Comparison of ENCODE assay signal across 7 cellular contexts in the genomic region with DNA sequence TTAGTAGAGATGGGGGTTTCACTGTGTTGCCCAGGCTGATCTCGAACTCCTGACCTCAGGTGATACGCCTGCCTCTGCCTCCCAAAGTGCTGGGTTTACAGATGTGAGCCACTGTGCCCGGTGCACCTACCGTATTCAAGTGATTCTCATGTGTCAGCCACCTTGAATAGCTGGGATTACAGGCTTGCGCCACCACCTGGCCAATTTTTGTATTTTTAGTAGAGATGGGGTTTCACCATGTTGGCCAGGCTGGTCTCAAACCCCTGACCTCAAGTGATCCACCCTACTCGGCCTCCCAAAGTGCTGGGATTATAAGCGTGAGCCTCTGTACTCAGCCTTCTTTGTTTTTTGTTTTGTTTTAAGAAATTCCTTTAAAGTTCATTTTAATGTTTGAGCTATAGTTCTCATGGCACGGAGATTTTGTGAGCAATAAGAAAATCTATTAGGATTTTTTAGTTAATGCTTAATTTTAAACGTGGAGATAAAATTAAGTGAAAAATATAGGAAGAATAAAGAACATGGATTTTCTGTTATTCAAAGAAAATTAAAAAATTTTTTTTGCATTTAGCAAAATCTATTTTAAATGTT.
DNase-seq lines count a peak whose midpoint lies in the region; ATAC-seq and TF ChIP-seq lines count a peak whose summit lies in the region.

No MANE protein-coding gene starts in this region.

- no peak overlapping the region for H3K4me3 Mint-ChIP-seq in mesothelial cell of epicardium

- H3K4me3 ChIP-seq in SJCRH30 = no peak overlapping the region
- H3K4me3 ChIP-seq in cardiac fibroblast (replicated peaks in 1 of 2; ENCODE audit: low read depth in 2 of 2, low read length in 2 of 2) = no peak overlapping the region
- H3K4me3 ChIP-seq in upper lobe of left lung = no peak overlapping the region

- no peak for TF ChIP-seq POLR2A in upper lobe of left lung (IDR thresholded peaks at IDR 0.05)

- no peaks in the 10 kb centered on the region for H3K27me3 Mint-ChIP-seq in mesothelial cell of epicardium (ENCODE audit: low read depth)

- H3K36me3 ChIP-seq in SJCRH30 = no peaks in the 10 kb centered on the region
- peaks cover 0 to 3% (median under 1%) of the 10 kb centered on the region in 4 donors for H3K36me3 ChIP-seq in upper lobe of left lung

- DNase-seq in SJCRH30 (peak; percentile 21 to 52), cardiac fibroblast (ENCODE audit: low read depth in 2 of 2) (peak; percentile 59 to 68), mesothelial cell of epicardium (ENCODE audit: low spot score in 2 of 2, unreplicated experiment in 2 of 2) (no peak), upper lobe of left lung (peak in 1 of 2 donors; percentile 66)

- H3K27me3 ChIP-seq in SJCRH30 (no peaks in the 10 kb centered on the region), upper lobe of left lung (no peaks in the 10 kb centered on the region)

- TF ChIP-seq EP300 in upper lobe of left lung (IDR thresholded peaks at IDR 0.05) = no peak

- H3K36me3 Mint-ChIP-seq in mesothelial cell of epicardium = peaks cover 10% of the 10 kb centered on the region

- TF ChIP-seq CTCF in GM12873 (IDR thresholded peaks at IDR 0.05; ENCODE audit: insufficient read depth, low read depth, low read length, missing control alignments) (peak; percentile 55), cardiac fibroblast (IDR thresholded peaks at IDR 0.05; ENCODE audit: low read depth, low read length) (peak; percentile 42), mesothelial cell of epicardium (IDR thresholded peaks at IDR 0.05; ENCODE audit: unreplicated experiment) (peak; percentile 57), upper lobe of left lung (IDR thresholded peaks at IDR 0.05) (peak; percentile 38 to 57 (median 44))

- WGBS in upper lobe of left lung, 2 donors = 76% methylated on average over 9 of the region's 9 CpGs

- H3K9me3 ChIP-seq in SJCRH30 (replicated peaks) (no peaks in the 10 kb centered on the region), upper lobe of left lung (no peaks in the 10 kb centered on the region)

- no peaks in the 10 kb centered on the region for H3K9me3 Mint-ChIP-seq in mesothelial cell of epicardium

- H3K4me1 ChIP-seq in SJCRH30 = no peaks in the 10 kb centered on the region
- H3K4me1 ChIP-seq in upper lobe of left lung = peaks cover 0 to 6% (median 3%) of the 10 kb centered on the region in 4 donors

- no peak overlapping the region for H3K27ac Mint-ChIP-seq in mesothelial cell of epicardium

- ATAC-seq in HG02885 (IDR thresholded peaks at IDR 0.05; ENCODE audit: poor library complexity, unreplicated experiment) = peak; percentile 83
- peak in 1 of 2 donors; percentile 62 for ATAC-seq in upper lobe of left lung (ENCODE audit: low FRiP score in 2 of 2)
- ATAC-seq in HG02852 (IDR thresholded peaks at IDR 0.05; ENCODE audit: unreplicated experiment) = no peak

- H3K4me1 Mint-ChIP-seq in mesothelial cell of epicardium = peaks cover 7% of the 10 kb centered on the region

- no peak overlapping the region for H3K27ac ChIP-seq in SJCRH30
- H3K27ac ChIP-seq in upper lobe of left lung = no peak overlapping the region

Comparison
In these comparisons a context has a peak if more than half of its experiments do, and no peak if none do; other contexts are left out.
1. DNase-seq: peak in SJCRH30 (2 of 2) and cardiac fibroblast (2 of 2); none in mesothelial cell of epicardium (0 of 2).
2. Peak in every context shown above with its lines, with median percentiles within 50 percentile points of each other: CTCF ChIP-seq.